Comparison of ENCODE assay signal across 32 cellular contexts in the genomic region with DNA sequence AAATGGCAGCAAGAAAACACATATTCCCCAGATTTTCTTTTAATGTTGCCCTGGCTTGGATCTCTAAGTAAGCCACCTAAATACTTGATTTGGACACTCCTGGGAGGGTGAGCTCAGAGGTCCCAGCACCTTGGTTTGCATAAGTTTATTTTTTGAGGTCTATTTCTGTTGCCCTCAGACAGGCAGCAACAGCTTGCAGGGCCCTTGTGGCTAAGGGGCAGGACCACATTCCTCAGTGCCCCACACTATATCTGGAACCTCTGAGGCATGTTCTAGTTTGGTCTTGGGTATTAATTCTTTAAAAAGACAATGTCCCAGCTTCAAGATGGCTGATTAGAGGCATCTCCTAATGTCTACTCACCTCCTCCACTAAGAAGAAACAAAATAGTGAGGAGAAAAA. TPM values are rescaled to one million over a fixed set of nuclear protein-coding genes. Genes with fewer than 3 reads are reported as not detected.
"Had no signal": no experiment of that assay in that cellular context is flagged by ENCODE, and none has a peak within 500 bp of the region (broad histone marks: within the 10 kb centered on the region; RNA-seq: fewer than 3 reads in every experiment).

No MANE protein-coding gene starts in this region.

- H3K36me3 ChIP-seq: esophagus squamous epithelium, heart right ventricle, left lung, ovary, right lobe of liver, suprapubic skin, transverse colon, upper lobe of right lung, uterus had no signal

- H3K27me3 Mint-ChIP-seq: stimulated activated naive CD8-positive, alpha-beta T cell treated with anti-CD3 and anti-CD28 coated beads, Interleukin-15, amount 100 ng/mL, for 72 hours had no signal

- H3K4me1 Mint-ChIP-seq: mesothelial cell of epicardium had no signal

- H3K4me3 ChIP-seq: coronary artery, esophagus squamous epithelium, heart right ventricle, left lung, mucosa of descending colon, ovary, right lobe of liver, smooth muscle cell, suprapubic skin, transverse colon, upper lobe of right lung, uterus had no signal

- H3K27me3 ChIP-seq: esophagus squamous epithelium, heart right ventricle, left lung, ovary, right lobe of liver, suprapubic skin, transverse colon, upper lobe of right lung, uterus had no signal

- H3K27ac Mint-ChIP-seq: effector memory CD8-positive, alpha-beta T cell; mesothelial cell of epicardium; stimulated activated naive CD8-positive, alpha-beta T cell treated with anti-CD3 and anti-CD28 coated beads, Interleukin-15, amount 100 ng/mL, for 72 hours had no signal

- H3K4me3 Mint-ChIP-seq: effector memory CD8-positive, alpha-beta T cell; mesothelial cell of epicardium; naive thymus-derived CD8-positive, alpha-beta T cell; stimulated activated naive CD8-positive, alpha-beta T cell treated with anti-CD3 and anti-CD28 coated beads, Interleukin-15, amount 100 ng/mL, for 72 hours had no signal

- H3K4me2 ChIP-seq: smooth muscle cell had no signal

- ATAC-seq: effector memory CD8-positive, alpha-beta T cell; heart right ventricle; left cardiac atrium; left lung; mucosa of descending colon; naive thymus-derived CD8-positive, alpha-beta T cell; upper lobe of right lung had no signal

- H3K27ac ChIP-seq: coronary artery, esophagus squamous epithelium, heart right ventricle, left lung, ovary, right lobe of liver, suprapubic skin, transverse colon, upper lobe of right lung, uterus had no signal

- H3K4me1 ChIP-seq: esophagus squamous epithelium, left lung, right lobe of liver, suprapubic skin, transverse colon, upper lobe of right lung, uterus had no signal

- H3K36me3 Mint-ChIP-seq: mesothelial cell of epicardium; naive thymus-derived CD8-positive, alpha-beta T cell had no signal

- H3K9me3 ChIP-seq: esophagus squamous epithelium, heart right ventricle, left lung, mucosa of descending colon, ovary, right lobe of liver, suprapubic skin, transverse colon, upper lobe of right lung, uterus had no signal

- H3K9me3 Mint-ChIP-seq: naive thymus-derived CD8-positive, alpha-beta T cell; stimulated activated naive CD8-positive, alpha-beta T cell treated with anti-CD3 and anti-CD28 coated beads, Interleukin-15, amount 100 ng/mL, for 72 hours had no signal

- DNase-seq: dermis blood vessel endothelial cell; effector memory CD8-positive, alpha-beta T cell; erythroblast; esophagus squamous epithelium; foreskin melanocyte; glutamatergic neuron; heart right ventricle; hippocampal formation; left cardiac atrium; mesenchymal stem cell; mucosa of descending colon; naive thymus-derived CD8-positive, alpha-beta T cell; occipital lobe; ovary; retina; right lobe of liver; stimulated activated CD4-positive, alpha-beta T cell treated with anti-CD3 and anti-CD28 coated beads, Interleukin-12 subunit alpha, Interleukin-12 subunit beta, amount 100 ng/mL, for 4 hours; stimulated activated CD4-positive, alpha-beta T cell treated with anti-CD3 and anti-CD28 coated beads, Interleukin-1b, Interleukin-23, amount 100 ng/mL, for 48 hours; stimulated activated CD4-positive, alpha-beta T cell treated with anti-CD3 and anti-CD28 coated beads, Interleukin-4, amount 100 ng/mL, for 1 hour; stimulated activated CD8-positive, alpha-beta memory T cell treated with anti-CD3 and anti-CD28 coated beads, Interleukin-4, amount 100 ng/mL, for 48 hours; stimulated activated naive CD4-positive, alpha-beta T cell; stimulated activated naive CD8-positive, alpha-beta T cell treated with anti-CD3 and anti-CD28 coated beads, Interleukin-15, amount 100 ng/mL, for 72 hours; transverse colon; upper lobe of right lung; uterus had no signal

RNA-seq across cellular contexts. Expression of gene IGSF11, which starts 57.5 kb away (rescaled TPM):
- total RNA-seq: dermis blood vessel endothelial cell, kidney epithelial cell, pulmonary artery endothelial cell, right lobe of liver, smooth muscle cell had no signal
- polyA plus RNA-seq: smooth muscle cell had no signal
